1 cellular context compared by ENCODE assay signal in genomic region chr17:47966079-47966519, GRCh38.
TF ChIP-seq lines count a peak whose summit lies in the region.

No MANE protein-coding gene starts in this region.

TF ChIP-seq in K562, 482 proteins besides CTCF, POLR2A, EP300 and RAD21:
- TF ChIP-seq GATAD2A (IDR thresholded peaks at IDR 0.05) (no peak), ZNF41 (CRISPR knock-in tag; conservative IDR thresholded peaks at IDR 0.05) (no peak), ZKSCAN3 (CRISPR knock-in tag; IDR thresholded peaks at IDR 0.05) (no peak), SIRT6 (IDR thresholded peaks at IDR 0.05; ENCODE audit: low read depth, low read length) (no peak), ZC3H4 (CRISPR knock-in tag; IDR thresholded peaks at IDR 0.05; ENCODE audit: borderline replicate concordance) (no peak), POLR2G (IDR thresholded peaks at IDR 0.05; ENCODE audit: low read depth, low read length) (no peak), E2F6 (IDR thresholded peaks at IDR 0.05; ENCODE audit: borderline replicate concordance in 1 of 2, extremely low read depth in 1 of 2, insufficient read depth in 1 of 2, insufficient read length in 1 of 2, low read depth in 1 of 2, low read length in 1 of 2, poor library complexity in 1 of 2, severe bottlenecking in 1 of 2) (no peak), PHB (CRISPR knock-in tag; IDR thresholded peaks at IDR 0.05) (no peak), RFX1 (IDR thresholded peaks at IDR 0.05) (no peak), GTF2E2 (tag; IDR thresholded peaks at IDR 0.05) (no peak), FOXK1 (CRISPR knock-in tag; IDR thresholded peaks at IDR 0.05; ENCODE audit: borderline replicate concordance) (no peak), ARNT (IDR thresholded peaks at IDR 0.05) (no peak), CC2D1A (IDR thresholded peaks at IDR 0.05) (no peak), TRIM24 (IDR thresholded peaks at IDR 0.05) (no peak), CREB1 (IDR thresholded peaks at IDR 0.05) (no peak), CREB1 (CRISPR knock-in tag; IDR thresholded peaks at IDR 0.05) (no peak), ZNF785 (CRISPR knock-in tag; IDR thresholded peaks at IDR 0.05) (no peak), REST (CRISPR knock-in tag; IDR thresholded peaks at IDR 0.05; ENCODE audit: low read depth) (no peak), ZNF57 (CRISPR knock-in tag; IDR thresholded peaks at IDR 0.05) (no peak), NR2F6 (CRISPR knock-in tag; IDR thresholded peaks at IDR 0.05) (no peak), ZNF717 (CRISPR knock-in tag; IDR thresholded peaks at IDR 0.05) (no peak)
